Comparison of ENCODE assay signal across 8 cellular contexts in the genomic region with DNA sequence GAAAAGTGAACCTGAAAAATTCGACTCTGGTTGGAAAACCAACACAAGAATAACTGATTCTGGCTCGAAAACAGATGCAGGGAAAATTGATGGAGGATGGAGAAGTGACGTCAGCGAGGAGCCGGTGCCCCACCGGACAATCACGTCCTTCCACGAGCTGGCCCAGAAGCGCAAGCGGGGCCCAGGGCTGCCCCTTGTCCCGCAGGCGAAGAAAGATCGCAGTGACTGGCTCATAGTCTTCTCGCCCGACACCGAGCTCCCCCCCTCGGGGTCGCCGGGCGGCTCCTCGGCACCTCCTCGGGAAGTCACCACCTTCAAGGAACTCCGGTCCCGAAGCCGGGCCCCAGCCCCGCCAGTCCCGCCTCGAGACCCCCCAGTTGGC. TPM values are rescaled to one million over a fixed set of nuclear protein-coding genes. Genes with fewer than 3 reads are reported as not detected.
DNase-seq lines count a peak whose midpoint lies in the region; ATAC-seq and TF ChIP-seq lines count a peak whose summit lies in the region.

No MANE protein-coding gene starts in this region.

- peak overlapping the region; percentile 51 to 76 (median 59) for H3K9ac ChIP-seq in skeletal muscle tissue (ENCODE audit: low read depth in 1 of 3, low read length in 3 of 3)

- peaks cover 8 to 13% (median 12%) of the 10 kb centered on the region in 3 donors for H3K36me3 ChIP-seq in skeletal muscle tissue (ENCODE audit: control insufficient read depth in 3 of 3, insufficient read depth in 3 of 3, low read length in 3 of 3)

- no peaks in the 10 kb centered on the region for H3K9me3 Mint-ChIP-seq in activated naive CD8-positive, alpha-beta T cell (ENCODE audit: low read depth)

- H3K27me3 ChIP-seq in skeletal muscle tissue (ENCODE audit: control insufficient read depth in 3 of 3, insufficient read depth in 3 of 3, low read length in 3 of 3): no peaks in the 10 kb centered on the region

- peaks cover 32 to 51% (median 35%) of the 10 kb centered on the region in 3 donors for H3K4me1 ChIP-seq in skeletal muscle tissue (ENCODE audit: control insufficient read depth in 3 of 3, insufficient read depth in 3 of 3, low read length in 3 of 3)

- H3K27ac ChIP-seq in C4-2B (peak overlapping the region; percentile 92), skeletal muscle tissue (ENCODE audit: low read depth, low read length) (peak overlapping the region; percentile 89)

- peak overlapping the region; percentile 78 for H3K4me3 Mint-ChIP-seq in activated naive CD8-positive, alpha-beta T cell

- H3K4me3 ChIP-seq in HFF-Myc (replicated peaks; ENCODE audit: low read depth, low read length) (peak overlapping the region; percentile 86), iPS-11a (ENCODE audit: low read depth, low read length) (peak overlapping the region; percentile 39), skeletal muscle tissue (ENCODE audit: low read length in 3 of 3) (peak overlapping the region; percentile 60 to 80 (median 65))

- H3K36me3 Mint-ChIP-seq in activated naive CD8-positive, alpha-beta T cell: no peaks in the 10 kb centered on the region

- H3K9me3 ChIP-seq in skeletal muscle tissue (ENCODE audit: control insufficient read depth in 3 of 3, low read length in 3 of 3): no peaks in the 10 kb centered on the region

- no peak overlapping the region for H3K27ac Mint-ChIP-seq in activated naive CD8-positive, alpha-beta T cell

- no peaks in the 10 kb centered on the region for H3K27me3 Mint-ChIP-seq in activated naive CD8-positive, alpha-beta T cell

- ATAC-seq in HG03108 (IDR thresholded peaks at IDR 0.05; ENCODE audit: unreplicated experiment): no peak

- no peak for DNase-seq in HFF-Myc (ENCODE audit: extremely low read depth, low read depth)
- no peak for DNase-seq in NCI-H2196 treated with DMSO at 0.1 percent for 48 hours (lab: John Stamatoyannopoulos, UW; ENCODE audit: unreplicated experiment)
- DNase-seq in T-helper 9 cell: no peak

- H3K4me1 Mint-ChIP-seq in activated naive CD8-positive, alpha-beta T cell (ENCODE audit: low read depth): peaks cover 33% of the 10 kb centered on the region

- TF ChIP-seq CTCF in C4-2B (conservative IDR thresholded peaks at IDR 0.05): no peak
- no peak for TF ChIP-seq CTCF in HFF-Myc (IDR thresholded peaks at IDR 0.05; ENCODE audit: low read depth, low read length, missing control alignments)

RNA-seq across cellular contexts. Expression of a gene that starts 1.9 kb away (rescaled TPM):
- 9.4 TPM for total RNA-seq in skeletal muscle tissue

RNA-seq across cellular contexts. Expression of a gene that starts 13.9 kb away (rescaled TPM):
- 69.4 TPM for total RNA-seq in skeletal muscle tissue

RNA-seq across cellular contexts. Expression of a gene that starts 21.3 kb away (rescaled TPM):
- total RNA-seq in skeletal muscle tissue: not detected

RNA-seq across cellular contexts. Expression of a gene that starts 45.3 kb away (rescaled TPM):
- total RNA-seq in skeletal muscle tissue: 1.0 TPM

RNA-seq across cellular contexts. Expression of a gene that starts 49.3 kb away (rescaled TPM):
- total RNA-seq in skeletal muscle tissue: 23.5 TPM
